14 cellular contexts compared by ENCODE assay signal in the genomic region with DNA sequence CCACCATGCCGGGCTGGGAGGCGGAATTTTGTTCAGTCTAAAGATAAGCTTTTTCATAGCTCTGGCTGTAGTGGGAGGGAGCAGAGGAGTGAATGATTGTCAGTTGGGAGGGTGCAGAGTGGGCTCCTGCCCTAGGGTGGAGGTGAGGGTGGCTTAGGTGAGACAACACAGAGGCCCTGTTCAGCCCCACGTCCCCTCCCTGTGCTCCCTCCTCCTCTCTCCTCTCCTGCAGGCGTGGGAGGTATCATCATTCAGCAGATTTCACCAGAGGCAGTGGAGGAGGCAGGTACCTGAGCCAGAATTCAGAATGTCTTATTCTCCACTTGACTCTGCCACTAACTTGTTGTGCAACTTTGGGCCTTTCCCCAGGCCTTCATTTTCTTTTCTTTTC. TPM values are rescaled to one million over a fixed set of nuclear protein-coding genes. Genes with fewer than 3 reads are reported as not detected.
A peak's percentile ranks its signal among the peaks of the same experiment; 100 is the strongest.
DNase-seq lines count a peak whose midpoint lies in the region; ATAC-seq and TF ChIP-seq lines count a peak whose summit lies in the region.
"Had no signal": no experiment of that assay in that cellular context is flagged by ENCODE, and none has a peak within 500 bp of the region (broad histone marks: within the 10 kb centered on the region; RNA-seq: fewer than 3 reads in every experiment).

No MANE protein-coding gene starts in this region.

- TF ChIP-seq POLR2A in breast epithelium (IDR thresholded peaks at IDR 0.05) = no peak

- H3K9ac ChIP-seq in skeletal muscle tissue (ENCODE audit: low read depth in 1 of 3, low read length in 3 of 3) = peak overlapping the region in 2 of 3 donors; percentile 57 to 70

- no peaks in the 10 kb centered on the region for H3K27me3 ChIP-seq in breast epithelium
- H3K27me3 ChIP-seq in lower lobe of right lung (ENCODE audit: low read depth) = no peaks in the 10 kb centered on the region
- H3K27me3 ChIP-seq in skeletal muscle tissue (ENCODE audit: control insufficient read depth in 3 of 3, insufficient read depth in 3 of 3, low read length in 3 of 3) = no peaks in the 10 kb centered on the region

- ATAC-seq in lower lobe of right lung (peak; percentile 18 to 49), HG03342 (IDR thresholded peaks at IDR 0.05; ENCODE audit: unreplicated experiment) (no peak), GM21528 (IDR thresholded peaks at IDR 0.05; ENCODE audit: low FRiP score, unreplicated experiment) (no peak), HG02798 (IDR thresholded peaks at IDR 0.05; ENCODE audit: poor library complexity, unreplicated experiment) (no peak)
- ATAC-seq: stimulated activated memory B cell treated with anti-CD40 and anti-IgM and Interleukin-4, amounts not matched to agents 10 μg/mL and 1 μg/mL and 100 μg/mL, for 72 hours had no signal

- intact Hi-C loops in breast epithelium (cut with DNase I; ENCODE audit: low total_unique reads) (no loop called here), lower lobe of right lung (cut with DNase I) (no loop called here)

- H3K4me3 ChIP-seq in breast epithelium (no peak overlapping the region), lower lobe of right lung (no peak overlapping the region), skeletal muscle tissue (ENCODE audit: low read length in 3 of 3) (no peak overlapping the region)

- no peak for TF ChIP-seq CTCF in breast epithelium (IDR thresholded peaks at IDR 0.05)
- no peak for TF ChIP-seq CTCF in lower lobe of right lung (IDR thresholded peaks at IDR 0.05)

- H3K27ac ChIP-seq in breast epithelium (peak overlapping the region; percentile 76), lower lobe of right lung (no peak overlapping the region), skeletal muscle tissue (ENCODE audit: low read depth, low read length) (peak overlapping the region; percentile 86)

- H3K9me3 ChIP-seq in breast epithelium (no peaks in the 10 kb centered on the region), lower lobe of right lung (no peaks in the 10 kb centered on the region), skeletal muscle tissue (ENCODE audit: control insufficient read depth in 3 of 3, low read length in 3 of 3) (no peaks in the 10 kb centered on the region)

- H3K4me1 ChIP-seq in breast epithelium = peaks cover 0 to 12% of the 10 kb centered on the region in 2 donors
- no peaks in the 10 kb centered on the region for H3K4me1 ChIP-seq in lower lobe of right lung
- peaks cover 33 to 51% (median 37%) of the 10 kb centered on the region in 3 donors for H3K4me1 ChIP-seq in skeletal muscle tissue (ENCODE audit: control insufficient read depth in 3 of 3, insufficient read depth in 3 of 3, low read length in 3 of 3)

- H3K36me3 ChIP-seq in breast epithelium = no peaks in the 10 kb centered on the region
- H3K36me3 ChIP-seq in lower lobe of right lung = no peaks in the 10 kb centered on the region
- H3K36me3 ChIP-seq in skeletal muscle tissue (ENCODE audit: control insufficient read depth in 3 of 3, insufficient read depth in 3 of 3, low read length in 3 of 3) = no peaks in the 10 kb centered on the region

- DNase-seq in NCI-H226 = peak; percentile 64
- peak in 1 of 2 donors; percentile 57 for DNase-seq in breast epithelium (ENCODE audit: low spot score in 2 of 2)
- no peak for DNase-seq in lower lobe of right lung
- DNase-seq in retina = no peak
- DNase-seq: activated CD4-positive, alpha-beta T cell treated with anti-CD3 and anti-CD28 coated beads for 1 hour; erythroblast; GOT3; Kasumi-1; NCI-H1694 had no signal

RNA-seq across cellular contexts. Expression of a gene that starts 1.7 kb away (rescaled TPM):
- total RNA-seq in breast epithelium (10 to 100 TPM in 1 of 3 donors, 1 to 10 TPM in 2; 1.6 to 74.9 (median 5.7) TPM), lower lobe of right lung (not detected), skeletal muscle tissue (26.1 TPM)

RNA-seq across cellular contexts. Expression of a gene that starts 17.7 kb away (rescaled TPM):
- 100 to 1,000 TPM; 101 to 105 (median 103) TPM for total RNA-seq in breast epithelium
- total RNA-seq in lower lobe of right lung = 130 TPM
- total RNA-seq in skeletal muscle tissue = 69.9 TPM

RNA-seq across cellular contexts. Expression of a gene that starts 38.8 kb away (rescaled TPM):
- 10 to 100 TPM in 1 of 3 donors, 1 to 10 TPM in 1, under 1 TPM in 1; 0.64 to 22.4 (median 7.9) TPM for total RNA-seq in breast epithelium
- total RNA-seq in lower lobe of right lung = 12.3 TPM
- total RNA-seq in skeletal muscle tissue = 0.52 TPM

Comparison
In these comparisons a context has a peak if more than half of its experiments do, and no peak if none do; other contexts are left out.
1. ATAC-seq: peak in lower lobe of right lung (2 of 2); none in HG03342 (single experiment), GM21528 (single experiment) and HG02798 (single experiment).